ENCODE assay signal across 9 cellular contexts in the genomic region with DNA sequence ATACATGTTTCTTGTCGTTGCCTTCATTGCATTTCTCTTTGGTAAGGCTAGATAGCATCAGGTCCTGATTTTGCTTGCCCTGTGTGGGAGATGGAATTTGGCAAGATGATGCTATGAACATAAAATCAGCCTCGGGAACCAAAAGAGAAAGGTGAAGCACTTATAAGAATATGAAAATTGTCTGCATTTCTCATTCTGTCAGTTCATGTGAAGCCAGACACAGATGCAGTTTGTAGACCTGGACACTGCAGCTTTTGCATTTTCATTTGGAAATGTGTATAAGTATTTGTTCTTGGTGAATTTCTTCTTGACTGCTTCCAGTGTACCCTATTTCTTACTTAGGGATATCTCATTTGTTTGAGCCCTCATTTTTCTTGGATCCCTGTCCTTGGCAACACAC. TPM values are rescaled to one million over a fixed set of nuclear protein-coding genes. Genes with fewer than 3 reads are reported as not detected.
DNase-seq lines count a peak whose midpoint lies in the region; ATAC-seq, FAIRE-seq and TF ChIP-seq lines count a peak whose summit lies in the region.
"Had no signal": no experiment of that assay in that cellular context is flagged by ENCODE, and none has a peak within 500 bp of the region (broad histone marks: within the 10 kb centered on the region; RNA-seq: fewer than 3 reads in every experiment).

No MANE protein-coding gene starts in this region.

- H3K4me3 ChIP-seq in DOHH2 (ENCODE audit: low read length) = peak overlapping the region; percentile 75
- H3K4me3 ChIP-seq in RWPE2 (ENCODE audit: severe bottlenecking) = peak overlapping the region; percentile 93
- peak overlapping the region; percentile 75 to 97 (median 88) for H3K4me3 ChIP-seq in esophagus squamous epithelium
- H3K4me3 ChIP-seq in parathyroid adenoma (ENCODE audit: low read depth, low read length) = peak overlapping the region; percentile 84

- no peaks in the 10 kb centered on the region for H3K9me2 ChIP-seq in DOHH2 (replicated peaks; ENCODE audit: control insufficient read depth, low read length)

- no peak for FAIRE-seq in urothelium cell line (lab: Jason Lieb, UNC)

- H3K27ac ChIP-seq in DOHH2 (ENCODE audit: low read depth, low read length) = peak overlapping the region; percentile 77
- H3K27ac ChIP-seq in RWPE2 (ENCODE audit: poor library complexity, severe bottlenecking) = peak overlapping the region; percentile 79
- peak overlapping the region in 3 of 4 donors; percentile 98 to 100 (median 98) for H3K27ac ChIP-seq in esophagus squamous epithelium
- H3K27ac ChIP-seq in parathyroid adenoma = no peak overlapping the region

- H3K4me2 ChIP-seq in DOHH2 (ENCODE audit: low read length) (peak overlapping the region; percentile 96), parathyroid adenoma (ENCODE audit: low read length) (peak overlapping the region; percentile 82)

- no peaks in the 10 kb centered on the region for H3K9me3 ChIP-seq in DOHH2 (ENCODE audit: control insufficient read depth, insufficient read depth, low read length)
- no peaks in the 10 kb centered on the region for H3K9me3 ChIP-seq in RWPE2 (ENCODE audit: severe bottlenecking)
- no peaks in the 10 kb centered on the region for H3K9me3 ChIP-seq in esophagus squamous epithelium
- no peaks in the 10 kb centered on the region for H3K9me3 ChIP-seq in parathyroid adenoma (ENCODE audit: control insufficient read depth, low read length)

- H3K27me3 ChIP-seq in DOHH2 (ENCODE audit: control insufficient read depth, low read length) (no peaks in the 10 kb centered on the region), RWPE2 (ENCODE audit: insufficient read depth, poor library complexity, severe bottlenecking) (no peaks in the 10 kb centered on the region), esophagus squamous epithelium (no peaks in the 10 kb centered on the region), parathyroid adenoma (ENCODE audit: control insufficient read depth, insufficient read depth, low read length) (no peaks in the 10 kb centered on the region)

- no peak for TF ChIP-seq CTCF in DOHH2 (IDR thresholded peaks at IDR 0.05; ENCODE audit: low read depth, low read length, poor library complexity, severe bottlenecking)
- TF ChIP-seq CTCF in RWPE2 (IDR thresholded peaks at IDR 0.05; ENCODE audit: poor library complexity, severe bottlenecking) = no peak
- TF ChIP-seq CTCF in esophagus squamous epithelium (IDR thresholded peaks at IDR 0.05) = no peak
- no peak for TF ChIP-seq CTCF in parathyroid adenoma (IDR thresholded peaks at IDR 0.05)

- no peak overlapping the region for H3K9ac ChIP-seq in parathyroid adenoma

- ATAC-seq in RWPE2 (ENCODE audit: low read depth) = no peak

- H3K4me1 ChIP-seq in DOHH2 (ENCODE audit: control insufficient read depth, low read length) (peaks cover 51% of the 10 kb centered on the region), RWPE2 (ENCODE audit: insufficient read depth, poor library complexity, severe bottlenecking) (peaks cover 29% of the 10 kb centered on the region), esophagus squamous epithelium (peaks cover 15 to 66% (median 38%) of the 10 kb centered on the region in 3 donors), parathyroid adenoma (peaks cover 18% of the 10 kb centered on the region)

- intact Hi-C loops in esophagus squamous epithelium (cut with DNase I) = no loop called here

- H2AFZ ChIP-seq in parathyroid adenoma = no peak overlapping the region

- DNase-seq in RWPE2 (ENCODE audit: low spot score) = no peak
- DNase-seq in esophagus squamous epithelium (lab: John Stamatoyannopoulos, UW) = no peak
- no peak for DNase-seq in urothelium cell line (ENCODE audit: low spot score)
- DNase-seq in activated effector memory CD4-positive, alpha-beta T cell treated with anti-CD3 and anti-CD28 coated beads, Interleukin-2, amount 50 U/mL, for 16 hours = no peak
- no peak for DNase-seq in T1000 (lab: John Stamatoyannopoulos, UW)
- DNase-seq in HPDE6-E6E7 (ENCODE audit: extremely low spot score) = no peak
- DNase-seq: NCI-H69 had no signal

- WGBS in esophagus squamous epithelium, 2 donors = 4 to 5% methylated on average over 2 of the region's 2 CpGs

- no peak for TF ChIP-seq POLR2A in esophagus squamous epithelium (IDR thresholded peaks at IDR 0.05)

- H3K36me3 ChIP-seq in DOHH2 (ENCODE audit: control insufficient read depth, low read length) = peaks cover 60% of the 10 kb centered on the region
- peaks cover 49% of the 10 kb centered on the region for H3K36me3 ChIP-seq in RWPE2 (ENCODE audit: low read depth)
- H3K36me3 ChIP-seq in esophagus squamous epithelium = peaks cover 0 to 5% (median 0%) of the 10 kb centered on the region in 3 donors
- no peaks in the 10 kb centered on the region for H3K36me3 ChIP-seq in parathyroid adenoma (ENCODE audit: control insufficient read depth, insufficient read depth, low read length)

- H3F3A ChIP-seq in DOHH2 (ENCODE audit: control insufficient read depth, insufficient read depth) = no peaks in the 10 kb centered on the region

- H3K79me2 ChIP-seq in DOHH2 (ENCODE audit: control insufficient read depth, low read length) = peaks cover 68% of the 10 kb centered on the region
- H3K79me2 ChIP-seq in parathyroid adenoma = peaks cover 50% of the 10 kb centered on the region

- peaks cover 48% of the 10 kb centered on the region for H4K20me1 ChIP-seq in DOHH2 (ENCODE audit: control insufficient read depth, insufficient read depth, low read depth, low read length)

RNA-seq across cellular contexts. Expression of a gene that starts 1.3 kb away (rescaled TPM):
- total RNA-seq in esophagus squamous epithelium = 100 to 1,000 TPM; 110 to 170 (median 133) TPM

RNA-seq across cellular contexts. Expression of a gene that starts 23.0 kb away (rescaled TPM):
- total RNA-seq in esophagus squamous epithelium = 10 to 100 TPM in 1 of 4 donors, 1 to 10 TPM in 3; 5.9 to 18.5 (median 8.7) TPM
